ENCODE assay signal across 28 cellular contexts in genomic region chr2:226169751-226170581, GRCh38.
"Had no signal": no experiment of that assay in that cellular context is flagged by ENCODE, and none has a peak within 500 bp of the region (broad histone marks: within the 10 kb centered on the region; RNA-seq: fewer than 3 reads in every experiment).

No MANE protein-coding gene starts in this region.

- H3K27me3 ChIP-seq: esophagus squamous epithelium, gastroesophageal sphincter, hepatocyte, sigmoid colon, stomach, thyroid gland, upper lobe of right lung had no signal

- H3K4me1 Mint-ChIP-seq: activated naive CD4-positive, alpha-beta T cell treated with anti-CD3 and anti-CD28 coated beads, Interleukin-2, amount 50 U/mL, for 24 hours; activated naive CD8-positive, alpha-beta T cell treated with anti-CD3 and anti-CD28 coated beads, Interleukin-2, amount 50 U/mL, for 24 hours; activated T-helper 17 cell treated with anti-CD3 and anti-CD28 coated beads, Interleukin-2, amount 50 U/mL, for 72 hours; central memory CD8-positive, alpha-beta T cell; naive B cell; nephron progenitor cell; stimulated activated memory B cell treated with anti-CD40 and anti-IgM and Interleukin-4, amounts not matched to agents 10 μg/mL and 1 μg/mL and 100 μg/mL, for 72 hours had no signal

- H3K27me3 Mint-ChIP-seq: central memory CD8-positive, alpha-beta T cell had no signal

- H3K27ac Mint-ChIP-seq: activated naive CD4-positive, alpha-beta T cell treated with anti-CD3 and anti-CD28 coated beads, Interleukin-2, amount 50 U/mL, for 24 hours; activated naive CD8-positive, alpha-beta T cell treated with anti-CD3 and anti-CD28 coated beads, Interleukin-2, amount 50 U/mL, for 24 hours; activated T-helper 17 cell treated with anti-CD3 and anti-CD28 coated beads, Interleukin-2, amount 50 U/mL, for 72 hours; mesothelial cell of epicardium; naive B cell; nephron progenitor cell; stimulated activated memory B cell treated with anti-CD40 and anti-IgM and Interleukin-4, amounts not matched to agents 10 μg/mL and 1 μg/mL and 100 μg/mL, for 72 hours had no signal

- H2AFZ ChIP-seq: hepatocyte, parathyroid adenoma had no signal

- H3K4me1 ChIP-seq: esophagus squamous epithelium, gastroesophageal sphincter, parathyroid adenoma, psoas muscle, sigmoid colon, stomach, upper lobe of right lung had no signal

- H3K4me3 ChIP-seq: esophagus squamous epithelium, gastroesophageal sphincter, hepatocyte, psoas muscle, sigmoid colon, stomach, thyroid gland, upper lobe of right lung had no signal

- DNase-seq: activated CD4-positive, alpha-beta T cell treated with anti-CD3 and anti-CD28 coated beads for 4 hours; activated CD4-positive, alpha-beta T cell treated with anti-CD3 and anti-CD28 coated beads, Interleukin-2, amount 50 U/mL, for 48 hours; activated CD8-positive, alpha-beta memory T cell treated with anti-CD3 and anti-CD28 coated beads, Interleukin-2, amount 50 U/mL, for 4 hours; activated gamma-delta T cell treated with Interleukin-2 at 50 U/mL for 16 hours; activated naive CD8-positive, alpha-beta T cell treated with anti-CD3 and anti-CD28 coated beads, Interleukin-2, amount 50 U/mL, for 24 hours; activated T-cell treated with anti-CD3 and anti-CD28 coated beads, Interleukin-2, amount 50 U/mL, for 1 hour; amygdala; dermis blood vessel endothelial cell; effector CD4-positive, alpha-beta T cell; esophagus squamous epithelium; naive B cell; nephron progenitor cell; nucleus accumbens; psoas muscle; sigmoid colon; small intestine; stimulated activated CD4-positive, alpha-beta T cell treated with anti-CD3 and anti-CD28 coated beads, Interleukin-4, amount 100 ng/mL, for 24 hours; stomach; thyroid gland; upper lobe of right lung had no signal

- H3K9me3 ChIP-seq: esophagus squamous epithelium, gastroesophageal sphincter, psoas muscle, sigmoid colon, stomach, thyroid gland, upper lobe of right lung had no signal

- H3K9ac ChIP-seq: parathyroid adenoma had no signal

- H3K9me3 Mint-ChIP-seq: activated naive CD4-positive, alpha-beta T cell treated with anti-CD3 and anti-CD28 coated beads, Interleukin-2, amount 50 U/mL, for 24 hours; activated naive CD8-positive, alpha-beta T cell treated with anti-CD3 and anti-CD28 coated beads, Interleukin-2, amount 50 U/mL, for 24 hours; activated T-helper 17 cell treated with anti-CD3 and anti-CD28 coated beads, Interleukin-2, amount 50 U/mL, for 72 hours; central memory CD8-positive, alpha-beta T cell; mesothelial cell of epicardium; naive B cell; nephron progenitor cell; stimulated activated memory B cell treated with anti-CD40 and anti-IgM and Interleukin-4, amounts not matched to agents 10 μg/mL and 1 μg/mL and 100 μg/mL, for 72 hours had no signal

- H3K36me3 ChIP-seq: esophagus squamous epithelium, gastroesophageal sphincter, sigmoid colon, stomach, thyroid gland, upper lobe of right lung had no signal

- ATAC-seq: activated naive CD8-positive, alpha-beta T cell treated with anti-CD3 and anti-CD28 coated beads, Interleukin-2, amount 50 U/mL, for 24 hours; activated T-helper 17 cell treated with anti-CD3 and anti-CD28 coated beads, Interleukin-2, amount 50 U/mL, for 72 hours; gastroesophageal sphincter; psoas muscle; stimulated activated memory B cell treated with anti-CD40 and anti-IgM and Interleukin-4, amounts not matched to agents 10 μg/mL and 1 μg/mL and 100 μg/mL, for 72 hours; upper lobe of right lung had no signal

- H3K27ac ChIP-seq: esophagus squamous epithelium, gastroesophageal sphincter, hepatocyte, parathyroid adenoma, psoas muscle, sigmoid colon, stomach, thyroid gland, upper lobe of right lung had no signal

- H3K4me3 Mint-ChIP-seq: activated naive CD4-positive, alpha-beta T cell treated with anti-CD3 and anti-CD28 coated beads, Interleukin-2, amount 50 U/mL, for 24 hours; activated naive CD8-positive, alpha-beta T cell treated with anti-CD3 and anti-CD28 coated beads, Interleukin-2, amount 50 U/mL, for 24 hours; activated T-helper 17 cell treated with anti-CD3 and anti-CD28 coated beads, Interleukin-2, amount 50 U/mL, for 72 hours; central memory CD8-positive, alpha-beta T cell; mesothelial cell of epicardium; naive B cell; nephron progenitor cell; stimulated activated memory B cell treated with anti-CD40 and anti-IgM and Interleukin-4, amounts not matched to agents 10 μg/mL and 1 μg/mL and 100 μg/mL, for 72 hours had no signal

- H3K36me3 Mint-ChIP-seq: activated naive CD4-positive, alpha-beta T cell treated with anti-CD3 and anti-CD28 coated beads, Interleukin-2, amount 50 U/mL, for 24 hours; mesothelial cell of epicardium; stimulated activated memory B cell treated with anti-CD40 and anti-IgM and Interleukin-4, amounts not matched to agents 10 μg/mL and 1 μg/mL and 100 μg/mL, for 72 hours had no signal

- H3K4me2 ChIP-seq: hepatocyte had no signal
